Comparison of ENCODE assay signal across 24 cellular contexts in genomic region chr10:106938448-106939014, GRCh38.
"Had no signal": no experiment of that assay in that cellular context is flagged by ENCODE, and none has a peak within 500 bp of the region (broad histone marks: within the 10 kb centered on the region; RNA-seq: fewer than 3 reads in every experiment).

No MANE protein-coding gene starts in this region.

- H3K27ac ChIP-seq: esophagus squamous epithelium, WERI-Rb-1 had no signal

- H3K36me3 ChIP-seq: esophagus squamous epithelium, tibial nerve, WERI-Rb-1 had no signal

- H3K27ac Mint-ChIP-seq: activated T-cell treated with anti-CD3 and anti-CD28 coated beads, Interleukin-2, amount 50 U/mL, for 72 hours; mesothelial cell of epicardium; nephron; T-helper 17 cell had no signal

- H3K9me3 ChIP-seq: esophagus squamous epithelium, tibial nerve had no signal

- FAIRE-seq: bronchial epithelial cell, endothelial cell of umbilical vein, urothelium cell line had no signal

- H3K27me3 ChIP-seq: esophagus squamous epithelium, tibial nerve had no signal

- H3K4me1 ChIP-seq: esophagus squamous epithelium had no signal

- H3K9me3 Mint-ChIP-seq: mesothelial cell of epicardium, nephron had no signal

- H3K4me3 ChIP-seq: esophagus squamous epithelium, lung, tibial nerve had no signal

- H3K4me1 Mint-ChIP-seq: nephron, T-helper 17 cell had no signal

- H3K36me3 Mint-ChIP-seq: mesothelial cell of epicardium had no signal

- DNase-seq: activated CD4-positive, alpha-beta T cell treated with anti-CD3 and anti-CD28 coated beads for 1 hour; activated CD4-positive, alpha-beta T cell treated with anti-CD3 and anti-CD28 coated beads, Interleukin-2, amount 50 U/mL, for 4 hours; activated effector memory CD4-positive, alpha-beta T cell treated with anti-CD3 and anti-CD28 coated beads, Interleukin-2, amount 50 U/mL, for 16 hours; activated naive CD4-positive, alpha-beta T cell treated with anti-CD3 and anti-CD28 coated beads, Interleukin-2, amount 50 U/mL, for 16 hours; activated T-cell treated with anti-CD3 and anti-CD28 coated beads, Interleukin-2, amount 50 U/mL, for 72 hours; cerebellar nuclear complex; dermis blood vessel endothelial cell; effector memory CD4-positive, alpha-beta T cell; esophagus squamous epithelium; nucleus accumbens; posterior cingulate gyrus; retina; stimulated activated CD4-positive, alpha-beta T cell treated with anti-CD3 and anti-CD28 coated beads, Interleukin-2, amount 100 ng/mL, for 24 hours; stimulated activated naive CD8-positive, alpha-beta T cell treated with anti-CD3 and anti-CD28 coated beads, Interleukin-15, Interleukin-2, amounts not matched to agents 100 U/mL and 50 U/mL, for 24 hours; substantia nigra; T-helper 17 cell; WERI-Rb-1 had no signal

- H3K27me3 Mint-ChIP-seq: T-helper 17 cell had no signal

- H3K4me3 Mint-ChIP-seq: activated T-cell treated with anti-CD3 and anti-CD28 coated beads, Interleukin-2, amount 50 U/mL, for 72 hours; mesothelial cell of epicardium; nephron; T-helper 17 cell had no signal
